ENCODE assay signal across 28 cellular contexts in genomic region chr2:65551528-65551927, GRCh38.
"Had no signal": no experiment of that assay in that cellular context is flagged by ENCODE, and none has a peak within 500 bp of the region (broad histone marks: within the 10 kb centered on the region; RNA-seq: fewer than 3 reads in every experiment).

No MANE protein-coding gene starts in this region.

- ATAC-seq: naive thymus-derived CD4-positive, alpha-beta T cell; natural killer cell; psoas muscle; right cardiac atrium; right lobe of liver; stimulated activated memory B cell treated with anti-CD40 and anti-IgM and Interleukin-4, amounts not matched to agents 10 μg/mL and 1 μg/mL and 100 μg/mL, for 72 hours; stimulated activated naive CD8-positive, alpha-beta T cell treated with anti-CD3 and anti-CD28 coated beads, Interleukin-15, amount 100 ng/mL, for 72 hours; stimulated activated naive CD8-positive, alpha-beta T cell treated with anti-CD3 and anti-CD28 coated beads, Interleukin-15, Interleukin-2, amounts not matched to agents 100 U/mL and 50 U/mL, for 24 hours; upper lobe of right lung had no signal

- H3K27me3 Mint-ChIP-seq: type B pancreatic cell had no signal

- H3K36me3 ChIP-seq: ovary, right lobe of liver, sigmoid colon, suprapubic skin, tibial artery, transverse colon, upper lobe of right lung, uterus had no signal

- H3K27me3 ChIP-seq: ovary, right lobe of liver, sigmoid colon, suprapubic skin, testis, tibial artery, transverse colon, upper lobe of right lung, uterus had no signal

- H2AFZ ChIP-seq: parathyroid adenoma had no signal

- H3K27ac Mint-ChIP-seq: natural killer cell; nephron; progenitor cell of endocrine pancreas; stimulated activated memory B cell treated with anti-CD40 and anti-IgM and Interleukin-4, amounts not matched to agents 10 μg/mL and 1 μg/mL and 100 μg/mL, for 72 hours; stimulated activated naive CD8-positive, alpha-beta T cell treated with anti-CD3 and anti-CD28 coated beads, Interleukin-15, amount 100 ng/mL, for 72 hours; type B pancreatic cell had no signal

- H3K4me1 ChIP-seq: parathyroid adenoma, psoas muscle, right lobe of liver, testis, upper lobe of right lung, uterus had no signal

- FAIRE-seq: small intestine had no signal

- H3K79me2 ChIP-seq: parathyroid adenoma had no signal

- H3K27ac ChIP-seq: ovary, parathyroid adenoma, psoas muscle, right lobe of liver, sigmoid colon, suprapubic skin, testis, tibial artery, transverse colon, upper lobe of right lung, uterus had no signal

- H3K9ac ChIP-seq: parathyroid adenoma had no signal

- H3K4me3 ChIP-seq: ovary, psoas muscle, right lobe of liver, sigmoid colon, suprapubic skin, testis, tibial artery, transverse colon, upper lobe of right lung, uterus had no signal

- H3K9me3 Mint-ChIP-seq: naive thymus-derived CD4-positive, alpha-beta T cell; natural killer cell; nephron; stimulated activated memory B cell treated with anti-CD40 and anti-IgM and Interleukin-4, amounts not matched to agents 10 μg/mL and 1 μg/mL and 100 μg/mL, for 72 hours; stimulated activated naive CD8-positive, alpha-beta T cell treated with anti-CD3 and anti-CD28 coated beads, Interleukin-15, amount 100 ng/mL, for 72 hours; type B pancreatic cell had no signal

- H3K4me3 Mint-ChIP-seq: naive thymus-derived CD4-positive, alpha-beta T cell; natural killer cell; nephron; stimulated activated memory B cell treated with anti-CD40 and anti-IgM and Interleukin-4, amounts not matched to agents 10 μg/mL and 1 μg/mL and 100 μg/mL, for 72 hours; stimulated activated naive CD8-positive, alpha-beta T cell treated with anti-CD3 and anti-CD28 coated beads, Interleukin-15, amount 100 ng/mL, for 72 hours; type B pancreatic cell had no signal

- H3K9me3 ChIP-seq: ovary, psoas muscle, right lobe of liver, sigmoid colon, suprapubic skin, testis, tibial artery, transverse colon, upper lobe of right lung, uterus had no signal

- DNase-seq: naive thymus-derived CD4-positive, alpha-beta T cell; natural killer cell; occipital lobe; ovary; psoas muscle; right cardiac atrium; right lobe of liver; sigmoid colon; small intestine; stimulated activated CD4-positive, alpha-beta T cell treated with anti-CD3 and anti-CD28 coated beads, Interleukin-15, amount 100 ng/mL, for 24 hours; stimulated activated CD4-positive, alpha-beta T cell treated with anti-CD3 and anti-CD28 coated beads, Interleukin-4, amount 100 ng/mL, for 1 hour; stimulated activated CD4-positive, alpha-beta T cell treated with anti-CD3 and anti-CD28 coated beads, Interleukin-4, amount 100 ng/mL, for 4 hours; stimulated activated CD8-positive, alpha-beta memory T cell treated with anti-CD3 and anti-CD28 coated beads, Interleukin-4, amount 100 ng/mL, for 48 hours; stimulated activated naive CD4-positive, alpha-beta T cell; stimulated activated naive CD8-positive, alpha-beta T cell treated with anti-CD3 and anti-CD28 coated beads, Interleukin-15, amount 100 ng/mL, for 72 hours; stimulated activated naive CD8-positive, alpha-beta T cell treated with anti-CD3 and anti-CD28 coated beads, Interleukin-15, Interleukin-2, amounts not matched to agents 100 U/mL and 50 U/mL, for 24 hours; substantia nigra; testis; transverse colon; upper lobe of right lung; uterus had no signal

- H3K36me3 Mint-ChIP-seq: naive thymus-derived CD4-positive, alpha-beta T cell; natural killer cell; stimulated activated memory B cell treated with anti-CD40 and anti-IgM and Interleukin-4, amounts not matched to agents 10 μg/mL and 1 μg/mL and 100 μg/mL, for 72 hours; type B pancreatic cell had no signal
